9 cellular contexts compared by ENCODE assay signal in the genomic region with DNA sequence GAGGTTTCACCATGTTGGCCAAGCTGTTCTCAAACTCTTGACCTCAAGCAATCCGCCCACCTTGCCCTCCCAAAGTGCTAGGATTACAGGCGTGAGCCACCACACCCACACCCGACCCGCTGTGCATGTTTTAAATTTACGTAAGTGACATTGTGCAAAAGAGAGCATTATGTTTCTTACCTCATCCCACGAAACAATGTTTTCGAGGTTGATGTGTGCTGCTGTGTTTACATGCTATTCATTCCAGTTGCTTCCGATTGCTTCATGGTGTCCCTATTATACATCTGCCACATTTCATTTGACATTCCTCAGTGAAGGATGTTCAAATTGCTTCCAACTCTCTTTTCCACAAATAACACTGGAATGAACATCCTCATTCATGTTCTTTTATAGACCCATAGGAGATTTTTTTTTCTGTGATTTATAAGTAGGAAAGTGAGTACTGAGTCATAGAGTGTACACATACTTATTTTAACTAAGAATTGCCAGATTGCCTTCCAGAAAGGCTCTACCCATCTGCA.
A peak's percentile ranks its signal among the peaks of the same experiment; 100 is the strongest.
DNase-seq lines count a peak whose midpoint lies in the region; ATAC-seq and TF ChIP-seq lines count a peak whose summit lies in the region.
"Had no signal": no experiment of that assay in that cellular context is flagged by ENCODE, and none has a peak within 500 bp of the region (broad histone marks: within the 10 kb centered on the region; RNA-seq: fewer than 3 reads in every experiment).

No MANE protein-coding gene starts in this region.

- H3K4me2 ChIP-seq in mammary epithelial cell (ENCODE audit: insufficient read depth, low read depth, low read length) = no peak overlapping the region

- H3K4me1 Mint-ChIP-seq in naive thymus-derived CD4-positive, alpha-beta T cell = peaks cover 0 to 4% (median 0%) of the 10 kb centered on the region in 7 donors

- 90% methylated on average over 5 of the region's 8 CpGs for WGBS in mammary epithelial cell (ENCODE audit: low coverage, missing lambda C conversion rate)

- H3K36me3 ChIP-seq in mammary epithelial cell (ENCODE audit: insufficient read depth, low read length) (no peaks in the 10 kb centered on the region), A673 (ENCODE audit: insufficient read depth, low read length, poor library complexity, severe bottlenecking) (no peaks in the 10 kb centered on the region)
- H3K36me3 ChIP-seq in naive thymus-derived CD4-positive, alpha-beta T cell (ENCODE audit: control insufficient read depth in 2 of 3, insufficient read depth in 3 of 3, low read length in 3 of 3) = no peaks in the 10 kb centered on the region

- no peaks in the 10 kb centered on the region for H3K79me2 ChIP-seq in mammary epithelial cell (ENCODE audit: insufficient read depth, low read length)

- H3K9ac ChIP-seq in mammary epithelial cell (ENCODE audit: insufficient read depth, low read length) = no peak overlapping the region

- intact Hi-C loops in mammary epithelial cell (cut with micrococcal nuclease) = no loop called here
- intact Hi-C loops in naive thymus-derived CD4-positive, alpha-beta T cell (cut with micrococcal nuclease) = no loop called here
- intact Hi-C loops in A673 (cut with micrococcal nuclease; ENCODE audit: unreplicated experiment) = no loop called here

- in situ Hi-C loops in mammary epithelial cell (cut with MboI; ENCODE audit: low sequenced_read_pairs in 2 of 2) = no loop called here

- H3K27me3 Mint-ChIP-seq in naive thymus-derived CD4-positive, alpha-beta T cell = peaks cover 0 to 11% (median 0%) of the 10 kb centered on the region in 5 donors

- H3K9me3 Mint-ChIP-seq in naive thymus-derived CD4-positive, alpha-beta T cell = peaks cover 0 to 3% (median 0%) of the 10 kb centered on the region in 11 donors

- no peak overlapping the region for H3K4me3 Mint-ChIP-seq in naive thymus-derived CD4-positive, alpha-beta T cell
- H3K4me3 Mint-ChIP-seq: naive B cell had no signal

- POLR2A ChIA-PET in naive thymus-derived CD4-positive, alpha-beta T cell (lab: Charles Lee) = no interaction called here
- POLR2A ChIA-PET in A673 (lab: Charles Lee; ENCODE audit: low non-redundant PET) = no interaction called here

- BruUV-seq in mammary epithelial cell (replicated peaks; lab: Mats Ljungman, UMichigan) = no TSS peak
- BruUV-seq in A673 (replicated peaks; lab: Mats Ljungman, UMichigan) = no TSS peak

- no peaks in the 10 kb centered on the region for H3K4me1 ChIP-seq in mammary epithelial cell (ENCODE audit: insufficient read depth, low read length)
- H3K4me1 ChIP-seq in naive thymus-derived CD4-positive, alpha-beta T cell (ENCODE audit: control insufficient read depth in 2 of 2, insufficient read depth in 2 of 2, low read length in 2 of 2) = no peaks in the 10 kb centered on the region
- H3K4me1 ChIP-seq in A673 (ENCODE audit: insufficient read depth, low read length, poor library complexity, severe bottlenecking) = peaks cover 6% of the 10 kb centered on the region

- TF ChIP-seq CTCF in mammary epithelial cell (conservative IDR thresholded peaks at IDR 0.05 in 1 of 2, IDR thresholded peaks at IDR 0.05 in 1 of 2; ENCODE audit: extremely low read depth in 1 of 2, insufficient read depth in 1 of 2, low read depth in 1 of 2, low read length in 2 of 2) (no peak), A673 (conservative IDR thresholded peaks at IDR 0.05; ENCODE audit: low read depth, low read length) (no peak)

- no peaks in the 10 kb centered on the region for H3K27me3 ChIP-seq in mammary epithelial cell (ENCODE audit: insufficient read depth, low read length)
- no peaks in the 10 kb centered on the region for H3K27me3 ChIP-seq in naive thymus-derived CD4-positive, alpha-beta T cell (ENCODE audit: control insufficient read depth in 2 of 2, insufficient read depth in 2 of 2, low read length in 2 of 2)
- no peaks in the 10 kb centered on the region for H3K27me3 ChIP-seq in A673 (replicated peaks; ENCODE audit: insufficient read depth, low read depth, low read length, poor library complexity)

- CTCF ChIA-PET in mammary epithelial cell (lab: Charles Lee; ENCODE audit: low non-redundant PET) (no interaction called here), A673 (lab: Charles Lee) (no interaction called here)
- CTCF ChIA-PET in naive thymus-derived CD4-positive, alpha-beta T cell (lab: Charles Lee) = no interaction called here

- dilution Hi-C loops in mammary epithelial cell (cut with HindIII; ENCODE audit: low sequenced_read_pairs) = no loop called here

- H2AFZ ChIP-seq in mammary epithelial cell (ENCODE audit: low read depth, low read length) = no peak overlapping the region

- H3K4me3 ChIP-seq in mammary epithelial cell (replicated peaks in 1 of 3; ENCODE audit: insufficient read depth in 1 of 3, low read depth in 2 of 3, low read length in 3 of 3) (no peak overlapping the region), A673 (ENCODE audit: low read depth, low read length, poor library complexity, severe bottlenecking) (no peak overlapping the region)
- H3K4me3 ChIP-seq in naive thymus-derived CD4-positive, alpha-beta T cell (ENCODE audit: low read length) = no peak overlapping the region

- no peaks in the 10 kb centered on the region for H4K20me1 ChIP-seq in mammary epithelial cell (ENCODE audit: insufficient read depth, low read length)

- peaks cover 0 to 4% (median 0%) of the 10 kb centered on the region in 5 donors for H3K36me3 Mint-ChIP-seq in naive thymus-derived CD4-positive, alpha-beta T cell
- H3K36me3 Mint-ChIP-seq: naive B cell had no signal

- no peaks in the 10 kb centered on the region for H3K9me3 ChIP-seq in mammary epithelial cell (replicated peaks; ENCODE audit: insufficient read depth, low read length)
- no peaks in the 10 kb centered on the region for H3K9me3 ChIP-seq in naive thymus-derived CD4-positive, alpha-beta T cell (ENCODE audit: control insufficient read depth in 2 of 3, low read length in 3 of 3)
- H3K9me3 ChIP-seq in A673 (ENCODE audit: low read depth, low read length, poor library complexity, severe bottlenecking) = no peaks in the 10 kb centered on the region

- peak; percentile 73 for DNase-seq in AG08396 (ENCODE audit: low spot score)
- DNase-seq in M059J (ENCODE audit: low read depth) = peak; percentile 92
- DNase-seq in mammary epithelial cell = peak; percentile 39
- no peak for DNase-seq in naive thymus-derived CD4-positive, alpha-beta T cell
- DNase-seq in A673 (ENCODE audit: low spot score) = no peak
- DNase-seq in activated T-cell treated with anti-CD3 and anti-CD28 coated beads for 4 hours = no peak
- DNase-seq: naive B cell had no signal

- ATAC-seq in naive thymus-derived CD4-positive, alpha-beta T cell = peak; percentile 37
- ATAC-seq in GM19452 (IDR thresholded peaks at IDR 0.05; ENCODE audit: unreplicated experiment) = no peak
- no peak for ATAC-seq in HG03571 (IDR thresholded peaks at IDR 0.05; ENCODE audit: unreplicated experiment)

- H3K27ac ChIP-seq in mammary epithelial cell (ENCODE audit: insufficient read depth, low read depth, low read length) (no peak overlapping the region), A673 (ENCODE audit: low read depth, low read length, poor library complexity, severe bottlenecking) (no peak overlapping the region)
- no peak overlapping the region for H3K27ac ChIP-seq in naive thymus-derived CD4-positive, alpha-beta T cell (ENCODE audit: low read depth, low read length)

- no peak overlapping the region for H3K27ac Mint-ChIP-seq in naive thymus-derived CD4-positive, alpha-beta T cell

Comparison
In these comparisons a context has a peak if more than half of its experiments do, and no peak if none do; other contexts are left out.
1. DNase-seq: peak in AG08396 (single experiment), M059J (single experiment) and mammary epithelial cell (single experiment); none in naive thymus-derived CD4-positive, alpha-beta T cell (0 of 9), A673 (single experiment) and activated T-cell treated with anti-CD3 and anti-CD28 coated beads for 4 hours (single experiment).